ENCODE assay signal across 8 cellular contexts in the genomic region with DNA sequence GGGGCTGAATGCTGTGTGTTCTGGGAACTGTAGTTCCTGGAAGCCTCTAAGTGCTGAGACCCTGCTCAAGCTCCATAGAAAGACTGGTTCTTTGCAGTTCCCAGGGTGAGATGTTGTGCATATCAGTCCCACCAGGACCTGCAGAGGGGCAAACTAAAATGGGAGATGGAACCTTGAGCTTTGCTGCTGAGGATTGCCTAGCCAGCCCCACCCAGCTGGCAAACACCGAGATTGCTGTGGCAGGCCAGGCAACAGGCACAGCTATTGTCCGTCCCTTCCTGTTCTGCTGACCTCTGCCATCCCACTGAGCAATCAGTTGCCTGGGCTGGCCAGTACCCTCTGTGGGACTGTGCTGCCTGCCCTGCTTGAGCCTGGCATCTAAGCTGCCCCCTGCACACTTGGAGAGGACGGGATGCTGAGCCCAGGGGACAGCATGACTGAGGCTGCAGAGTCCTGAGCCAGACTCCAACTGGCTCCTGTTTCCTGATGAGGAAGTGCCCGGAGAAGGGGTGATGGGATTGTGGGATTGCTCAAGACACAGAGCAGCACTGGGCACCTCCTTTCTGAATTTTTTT.
DNase-seq lines count a peak whose midpoint lies in the region; ATAC-seq and TF ChIP-seq lines count a peak whose summit lies in the region.

No MANE protein-coding gene starts in this region.

- peaks cover 28% of the 10 kb centered on the region for H3K4me1 ChIP-seq in DND-41 (ENCODE audit: insufficient read depth, low read length)

- no peaks in the 10 kb centered on the region for H3K9me3 ChIP-seq in DND-41 (ENCODE audit: insufficient read depth, low read length, severe bottlenecking)

- peak overlapping the region; percentile 76; the same call in 1 of the 2 replicates for H3K4me2 ChIP-seq in DND-41 (ENCODE audit: insufficient read depth, low read length)

- H3K36me3 Mint-ChIP-seq in effector memory CD8-positive, alpha-beta T cell (ENCODE audit: insufficient read depth), result peaks cover 11% of the 10 kb centered on the region

- H3K27me3 ChIP-seq in DND-41 (ENCODE audit: insufficient read depth, low read length, poor library complexity), result no peaks in the 10 kb centered on the region

- no peaks in the 10 kb centered on the region for H3K27me3 Mint-ChIP-seq in effector memory CD8-positive, alpha-beta T cell

- ATAC-seq in DND-41 (ENCODE audit: insufficient read depth, low read depth), result no peak
- no peak for ATAC-seq in effector memory CD8-positive, alpha-beta T cell (replicated peaks)

- H3K4me3 ChIP-seq in DND-41 (ENCODE audit: low read depth in 1 of 2, low read length in 2 of 2), result no peak overlapping the region

- H3K4me1 Mint-ChIP-seq in effector memory CD8-positive, alpha-beta T cell (ENCODE audit: low read depth in 2 of 2), result peaks cover 21 to 24% of the 10 kb centered on the region in 2 donors

- H3K36me3 ChIP-seq in DND-41 (ENCODE audit: insufficient read depth, low read length), result peaks cover 7% of the 10 kb centered on the region

- no peaks in the 10 kb centered on the region for H3K9me3 Mint-ChIP-seq in effector memory CD8-positive, alpha-beta T cell

- H3K27ac Mint-ChIP-seq in effector memory CD8-positive, alpha-beta T cell, result no peak overlapping the region

- peak overlapping the region; percentile 68 for H2AFZ ChIP-seq in DND-41 (ENCODE audit: low read depth, low read length)

- H3K27ac ChIP-seq in DND-41 (ENCODE audit: low read length) (peak overlapping the region; percentile 17; the same call in 1 of the 2 replicates), RWPE1 (peak overlapping the region; percentile 87)

- DNase-seq in DND-41 (no peak), RWPE1 (ENCODE audit: low spot score) (no peak), globus pallidus (ENCODE audit: low spot score) (peak; percentile 86), posterior cingulate gyrus (peak in 8 of 10 donors; percentile 27 to 93 (median 64)), NCI-H2107 (lab: John Stamatoyannopoulos, UW) (no peak), NCI-H2227 treated with DMSO at 0.1 percent for 48 hours (lab: John Stamatoyannopoulos, UW) (no peak)
- DNase-seq in stimulated activated CD4-positive, alpha-beta T cell treated with anti-CD3 and anti-CD28 coated beads, Interleukin-1b, Interleukin-23, amount 100 ng/mL, for 48 hours, result no peak
- DNase-seq in effector memory CD8-positive, alpha-beta T cell, result no peak

- peak overlapping the region; percentile 54; the same call in 1 of the 2 replicates for H3K9ac ChIP-seq in DND-41 (ENCODE audit: low read depth, low read length)

- POLR2A ChIA-PET in RWPE1 (lab: Yijun Ruan, JAX; ENCODE audit: low non-redundant PET), result interaction anchor here (0.6 to 1.6 kb wide), 4 partner anchors 9 to 74 kb away, joined by 3 to 6 read pairs (median 4); a partner anchor contains a TSS

- TF ChIP-seq CTCF in DND-41 (IDR thresholded peaks at IDR 0.05; ENCODE audit: borderline replicate concordance, extremely low read depth, low read length, poor library complexity, severe bottlenecking) (no peak), RWPE1 (conservative IDR thresholded peaks at IDR 0.05; ENCODE audit: low read depth) (no peak)

- H4K20me1 ChIP-seq in DND-41 (ENCODE audit: insufficient read depth, low read length), result peaks cover 7% of the 10 kb centered on the region; the same call in 1 of the 2 replicates

- intact Hi-C loops in posterior cingulate gyrus (cut with DNase I), result loop anchor here (2.0 kb wide), 1 partner anchor 19 kb away; no protein-coding TSS in a partner anchor

- CTCF ChIA-PET in RWPE1 (lab: Yijun Ruan, JAX), result interaction anchor here (1.2 kb wide), 1 partner anchor 9 kb away, joined by 3 read pairs; no protein-coding TSS in a partner anchor

- H3K79me2 ChIP-seq in DND-41 (ENCODE audit: insufficient read depth, low read length), result peaks cover 14% of the 10 kb centered on the region

- H3K4me3 Mint-ChIP-seq in effector memory CD8-positive, alpha-beta T cell, result peak overlapping the region in 1 of 2 donors; percentile 82

Comparison
In these comparisons a context has a peak if more than half of its experiments do, and no peak if none do; other contexts are left out.
1. DNase-seq: peak in globus pallidus (single experiment) and posterior cingulate gyrus (8 of 10); none in DND-41 (single experiment), RWPE1 (single experiment), NCI-H2107 (single experiment), stimulated activated CD4-positive, alpha-beta T cell treated with anti-CD3 and anti-CD28 coated beads, Interleukin-1b, Interleukin-23, amount 100 ng/mL, for 48 hours (single experiment), NCI-H2227 treated with DMSO at 0.1 percent for 48 hours (single experiment) and effector memory CD8-positive, alpha-beta T cell (0 of 3).